Comparison of ENCODE assay signal across 20 cellular contexts in genomic region chr19:3837922-3838321, GRCh38. TPM values are rescaled to one million over a fixed set of nuclear protein-coding genes. Genes with fewer than 3 reads are reported as not detected.
DNase-seq lines count a peak whose midpoint lies in the region; ATAC-seq, FAIRE-seq and TF ChIP-seq lines count a peak whose summit lies in the region.
"Had no signal": no experiment of that assay in that cellular context is flagged by ENCODE, and none has a peak within 500 bp of the region (broad histone marks: within the 10 kb centered on the region; RNA-seq: fewer than 3 reads in every experiment).

No MANE protein-coding gene starts in this region.

- no peaks in the 10 kb centered on the region for H3K79me1 ChIP-seq in trophoblast cell (ENCODE audit: low read length)

- in situ Hi-C loops in HepG2 (cut with HindIII; ENCODE audit: extremely low pct_ligation_motif_present, low pct_unique_long_range_greater_than_20kb) (no loop called here), K562 (cut with MboI) (no loop called here)

- no peaks in the 10 kb centered on the region for H3K4me1 ChIP-seq in HepG2 (ENCODE audit: insufficient read depth, low read length)
- H3K4me1 ChIP-seq in right lobe of liver = no peaks in the 10 kb centered on the region
- H3K4me1 ChIP-seq in K562 (replicated peaks in 1 of 2; ENCODE audit: control insufficient read depth in 2 of 2, insufficient read depth in 2 of 2, low read length in 2 of 2) = peaks cover 4 to 22% of the 10 kb centered on the region in 2 experiments
- H3K4me1 ChIP-seq in trophoblast cell (ENCODE audit: control insufficient read depth in 1 of 2, insufficient read depth in 2 of 2, low read length in 2 of 2) = no peaks in the 10 kb centered on the region
- H3K4me1 ChIP-seq: A549, Caco-2 had no signal

- no peak overlapping the region for H2BK120ac ChIP-seq in trophoblast cell (ENCODE audit: insufficient read depth, low read length, poor library complexity)

- H2BK5ac ChIP-seq in trophoblast cell (ENCODE audit: low read depth, low read length, poor library complexity) = no peak overlapping the region

- H3K9me3 ChIP-seq in HepG2 (ENCODE audit: low read length) = 0 out of 2 replicates have a peak, but pooled peaks cover 7% of the 10 kb centered on the region
- no peaks in the 10 kb centered on the region for H3K9me3 ChIP-seq in right lobe of liver
- peaks cover 12% of the 10 kb centered on the region for H3K9me3 ChIP-seq in K562 (replicated peaks; ENCODE audit: control insufficient read depth, insufficient read depth, low read depth, low read length)
- peaks cover 7% of the 10 kb centered on the region for H3K9me3 ChIP-seq in trophoblast cell (ENCODE audit: insufficient read depth, low read depth, low read length)
- H3K9me3 ChIP-seq: A549, Caco-2 had no signal

- POLR2A ChIA-PET in HepG2 (lab: Yijun Ruan, JAX) = no interaction called here
- POLR2A ChIA-PET in K562 (lab: Yijun Ruan, JAX) = no interaction called here

- H3K4me2 ChIP-seq in HepG2 (ENCODE audit: low read depth, low read length) = no peak overlapping the region
- no peak overlapping the region for H3K4me2 ChIP-seq in K562 (ENCODE audit: insufficient read depth, low read length)
- no peak overlapping the region for H3K4me2 ChIP-seq in trophoblast cell (ENCODE audit: low read length)
- H3K4me2 ChIP-seq: A549 had no signal

- H3K36me3 ChIP-seq in HepG2 (replicated peaks in 1 of 2; ENCODE audit: control insufficient read depth in 1 of 2, insufficient read depth in 2 of 2, low read length in 2 of 2) (no peaks in the 10 kb centered on the region), right lobe of liver (no peaks in the 10 kb centered on the region), K562 (ENCODE audit: control insufficient read depth, insufficient read depth, low read length) (no peaks in the 10 kb centered on the region), trophoblast cell (ENCODE audit: control insufficient read depth in 1 of 2, insufficient read depth in 2 of 2, low read length in 2 of 2) (no peaks in the 10 kb centered on the region)

- H3K9me1 ChIP-seq in K562 (ENCODE audit: control insufficient read depth, insufficient read depth, low read length) = no peaks in the 10 kb centered on the region

- no peaks in the 10 kb centered on the region for H3K79me2 ChIP-seq in HepG2 (ENCODE audit: insufficient read depth, low read length)
- H3K79me2 ChIP-seq in K562 (ENCODE audit: control insufficient read depth, insufficient read depth, low read length) = no peaks in the 10 kb centered on the region
- no peaks in the 10 kb centered on the region for H3K79me2 ChIP-seq in trophoblast cell (ENCODE audit: control insufficient read depth, insufficient read depth, low read length, poor library complexity)

- H4K91ac ChIP-seq in trophoblast cell (ENCODE audit: low read depth, low read length) = no peak overlapping the region

- H3K23ac ChIP-seq in trophoblast cell (ENCODE audit: low read length) = no peak overlapping the region

- 77% methylated on average over 19 of the region's 19 CpGs for WGBS in HepG2 (ENCODE audit: low lambda C conversion rate)
- WGBS in right lobe of liver (ENCODE audit: insufficient coverage, low coverage, low lambda C conversion rate, missing lambda C conversion rate) = 97% methylated on average over 13 of the region's 19 CpGs
- 69% methylated on average over 19 of the region's 19 CpGs for WGBS in K562 (ENCODE audit: insufficient coverage, low coverage, missing lambda C conversion rate)
- no CpG with 5 or more reads among the region's 19 CpGs for WGBS in trophoblast cell (ENCODE audit: extremely low coverage, insufficient coverage, insufficient read length)

- no peak overlapping the region for H4K12ac ChIP-seq in trophoblast cell (ENCODE audit: low read depth, low read length)

- DNase-seq in HepG2 (ENCODE audit: low spot score) = no peak
- DNase-seq in right lobe of liver = no peak
- DNase-seq in K562 (ENCODE audit: extremely low read depth in 1 of 4, low spot score in 3 of 4) = no peak
- DNase-seq in trophoblast cell = no peak
- DNase-seq in NCI-H1048 (lab: John Stamatoyannopoulos, UW) = no peak
- DNase-seq in NCI-H1930 (lab: John Stamatoyannopoulos, UW) = no peak
- no peak for DNase-seq in NCI-H345 (lab: John Stamatoyannopoulos, UW)
- DNase-seq: AML-193; Caco-2; CD4-positive, alpha-beta T cell; GOT3; H9; KG1 had no signal

- H3K27ac ChIP-seq in HepG2 (ENCODE audit: extremely low read length, insufficient read depth, low read length) (no peak overlapping the region), right lobe of liver (no peak overlapping the region), K562 (ENCODE audit: extremely low read depth, low read depth, low read length) (no peak overlapping the region), trophoblast cell (ENCODE audit: low read depth, low read length) (no peak overlapping the region)
- H3K27ac ChIP-seq: 22Rv1, A549, C4-2B had no signal

- no peak overlapping the region for H3K9ac ChIP-seq in HepG2 (ENCODE audit: insufficient read depth, low read depth, low read length)
- H3K9ac ChIP-seq in K562 (ENCODE audit: insufficient read depth in 1 of 2, low read depth in 2 of 2, low read length in 2 of 2) = no peak overlapping the region
- H3K9ac ChIP-seq in trophoblast cell (ENCODE audit: low read length) = no peak overlapping the region

- no TSS peak for BruUV-seq in HepG2 (replicated peaks; lab: Mats Ljungman, UMichigan)
- BruUV-seq in K562 (replicated peaks; lab: Mats Ljungman, UMichigan) = no TSS peak

- H3K4me3 ChIP-seq in HepG2 (replicated peaks in 1 of 3; ENCODE audit: insufficient read depth in 1 of 3, low read depth in 2 of 3, low read length in 3 of 3) (no peak overlapping the region), right lobe of liver (no peak overlapping the region), K562 (no peak overlapping the region), trophoblast cell (ENCODE audit: low read depth, low read length) (peak overlapping the region; percentile 35)
- H3K4me3 ChIP-seq: A549 had no signal

- ATAC-seq in HepG2 (no peak), right lobe of liver (no peak), K562 (no peak)

- no peak overlapping the region for H2BK12ac ChIP-seq in trophoblast cell (ENCODE audit: low read length)

- H3K27me3 ChIP-seq in HepG2 (ENCODE audit: control insufficient read depth in 1 of 2, insufficient read depth in 2 of 2, low read length in 2 of 2) (peaks cover 1 to 5% of the 10 kb centered on the region in 2 experiments; a peak in 3 of 5 replicates), right lobe of liver (no peaks in the 10 kb centered on the region), K562 (ENCODE audit: control insufficient read depth in 2 of 2, insufficient read depth in 2 of 2, low read length in 2 of 2) (peaks cover 0 to 22% of the 10 kb centered on the region in 2 experiments; a peak in 3 of 5 replicates), trophoblast cell (ENCODE audit: insufficient read depth, low read length) (no peaks in the 10 kb centered on the region)

- no peak overlapping the region for H2AK5ac ChIP-seq in trophoblast cell (ENCODE audit: low read length)

- intact Hi-C loops in HepG2 (cut with micrococcal nuclease; ENCODE audit: unreplicated experiment) = no loop called here
- intact Hi-C loops in right lobe of liver (cut with DNase I) = no loop called here
- intact Hi-C loops in K562 (cut with micrococcal nuclease) = no loop called here

- CTCF ChIA-PET in HepG2 (lab: Yijun Ruan, JAX; ENCODE audit: low intra/inter-chr PET ratio, low total read pairs) (no interaction called here), K562 (lab: Yijun Ruan, JAX; ENCODE audit: low intra/inter-chr PET ratio) (no interaction called here)

- no peak overlapping the region for H3K4ac ChIP-seq in trophoblast cell (ENCODE audit: low read depth, low read length)

- H2AFZ ChIP-seq in HepG2 (ENCODE audit: low read length) (no peak overlapping the region), K562 (ENCODE audit: low read depth, low read length) (no peak overlapping the region), trophoblast cell (ENCODE audit: insufficient read depth, low read length, poor library complexity) (no peak overlapping the region)

- FAIRE-seq in HepG2 (lab: Jason Lieb, UNC) = peak; percentile 4
- no peak for FAIRE-seq in K562 (lab: Jason Lieb, UNC)
- FAIRE-seq: A549, G401.6 had no signal

- TF ChIP-seq POLR2A in HepG2 (IDR thresholded peaks at IDR 0.05; ENCODE audit: insufficient read depth in 1 of 2, low read depth in 2 of 2, low read length in 2 of 2) = no peak
- TF ChIP-seq POLR2A in right lobe of liver (IDR thresholded peaks at IDR 0.05) = no peak
- no peak for TF ChIP-seq POLR2A in K562 (conservative IDR thresholded peaks at IDR 0.05)

- H4K8ac ChIP-seq in trophoblast cell (ENCODE audit: low read depth, low read length) = no peak overlapping the region

- no peak overlapping the region for H3K14ac ChIP-seq in trophoblast cell (ENCODE audit: low read length)

- TF ChIP-seq RAD21 in HepG2 (CRISPR knock-in tag; IDR thresholded peaks at IDR 0.05) (no peak), K562 (CRISPR knock-in tag; conservative IDR thresholded peaks at IDR 0.05 in 1 of 2, IDR thresholded peaks at IDR 0.05 in 1 of 2) (no peak)

- no peak overlapping the region for H3K18ac ChIP-seq in trophoblast cell (ENCODE audit: low read length)

- H4K20me1 ChIP-seq in HepG2 (ENCODE audit: insufficient read depth, low read length) (no peaks in the 10 kb centered on the region), K562 (replicated peaks; ENCODE audit: control insufficient read depth, insufficient read depth, low read length) (no peaks in the 10 kb centered on the region)

- TF ChIP-seq EP300 in HepG2 (IDR thresholded peaks at IDR 0.05; ENCODE audit: low read depth in 2 of 2, low read length in 2 of 2) (no peak), HepG2 (CRISPR knock-in tag; IDR thresholded peaks at IDR 0.05; ENCODE audit: borderline replicate concordance) (no peak), K562 (IDR thresholded peaks at IDR 0.05; ENCODE audit: low read length) (no peak)

- TF ChIP-seq CTCF in HepG2 (CRISPR knock-in tag; IDR thresholded peaks at IDR 0.05) (no peak), right lobe of liver (IDR thresholded peaks at IDR 0.05) (no peak), K562 (IDR thresholded peaks at IDR 0.05 in 2 of 3, conservative IDR thresholded peaks at IDR 0.05 in 1 of 3; ENCODE audit: insufficient read depth in 2 of 3, low read depth in 1 of 3, low read length in 3 of 3) (no peak)

RNA-seq across cellular contexts. Expression of gene ZFR2, which starts 30.9 kb away (rescaled TPM):
- total RNA-seq in HepG2 (2016; rRNA removed; fragmentation: Illumina TruSeq; extraction: Trizol) = 0.69 and 1.00 TPM in 2 replicates
- 0.35 and 1.1 TPM in 2 replicates for total RNA-seq in HepG2 (2016; cell fraction: cytosol; rRNA removed; fragmentation: Illumina TruSeq; extraction: Trizol; ENCODE audit: low read depth)
- 0.63 and 0.67 TPM in 2 replicates for total RNA-seq in HepG2 (2016; cell fraction: insoluble cytoplasmic fraction; rRNA removed; fragmentation: Illumina TruSeq; extraction: Trizol)
- total RNA-seq in HepG2 (2016; cell fraction: membrane; rRNA removed; fragmentation: Illumina TruSeq; extraction: Trizol) = 1.1 and 1.7 TPM in 2 replicates
- total RNA-seq in HepG2 (2016; cell fraction: nucleus; rRNA removed; fragmentation: Illumina TruSeq; extraction: Trizol) = 0.47 TPM in 1 of 2 replicates, not detected in the other
- polyA plus RNA-seq in HepG2 (2011; rRNA removed) = 0.37 and 0.50 TPM in 2 replicates
- polyA plus RNA-seq in HepG2 (2011; cell fraction: cytosol; rRNA removed) = 0.53 and 0.60 TPM in 2 replicates
- polyA plus RNA-seq in HepG2 (2011; cell fraction: nucleus; rRNA removed) = 1.1 and 1.2 TPM in 2 replicates
- 0.93 and 1.1 TPM in 2 replicates for polyA plus RNA-seq in HepG2 (2012)
- 0.61 and 1.3 TPM in 2 replicates for polyA plus RNA-seq in HepG2 (2016; cell fraction: cytosol; fragmentation: Illumina TruSeq; extraction: Trizol; ENCODE audit: low read depth)
- polyA plus RNA-seq in HepG2 (2016; cell fraction: insoluble cytoplasmic fraction; fragmentation: Illumina TruSeq; extraction: Trizol; ENCODE audit: low read depth) = 0.59 and 1.4 TPM in 2 replicates
- polyA plus RNA-seq in HepG2 (2016; cell fraction: membrane; fragmentation: Illumina TruSeq; extraction: Trizol; ENCODE audit: low read depth) = 0.82 and 1.1 TPM in 2 replicates
- 0.60 and 2.2 TPM in 2 replicates for polyA plus RNA-seq in HepG2 (2016; cell fraction: nucleus; fragmentation: Illumina TruSeq; extraction: Trizol; ENCODE audit: insufficient read depth, low read depth)
- 1.2 TPM in 1 of 2 replicates, not detected in the other for polyA minus RNA-seq in HepG2 (2011; rRNA and poly(A)+ RNA removed; ENCODE audit: low replicate concordance)
- polyA minus RNA-seq in HepG2 (2011; cell fraction: cytosol; rRNA and poly(A)+ RNA removed) = not detected in 2 replicates
- polyA minus RNA-seq in HepG2 (2011; cell fraction: nucleus; rRNA and poly(A)+ RNA removed) = not detected in 2 replicates
- total RNA-seq in right lobe of liver = not detected
- 0.09 and 0.14 TPM in 2 replicates for total RNA-seq in K562 (2011; cell fraction: chromatin; rRNA removed; ENCODE audit: low replicate concordance)
- total RNA-seq in K562 (2011; cell fraction: nucleolus; rRNA removed) = 0.26 TPM in 1 of 2 replicates, not detected in the other
- 0.38 TPM in 1 of 2 replicates, not detected in the other for total RNA-seq in K562 (2011; cell fraction: nucleoplasm; rRNA removed)
- 0.33 and 0.59 TPM in 2 replicates for total RNA-seq in K562 (2014; rRNA removed)
- total RNA-seq in K562 (2014; rRNA removed; fragmentation: Illumina TruSeq; extraction: Trizol) = not detected in 2 replicates
- not detected in 2 replicates for total RNA-seq in K562 (2015; rRNA removed; fragmentation: Illumina TruSeq; extraction: Trizol)
- not detected in 2 replicates for total RNA-seq in K562 (2021)
- polyA plus RNA-seq in K562 (2011; rRNA removed) = 0.03 and 0.04 TPM in 2 replicates
- polyA plus RNA-seq in K562 (2011; cell fraction: cytosol; rRNA removed) = 0.19 and 0.22 TPM in 2 replicates
- polyA plus RNA-seq in K562 (2011; cell fraction: nucleus; rRNA removed) = 0.08 and 0.21 TPM in 2 replicates
- polyA plus RNA-seq in K562 (2012) = 0.04 and 0.17 TPM in 2 replicates
- polyA plus RNA-seq in K562 (2014; fragmentation: Illumina TruSeq; extraction: Trizol) = not detected in 2 replicates
- polyA plus RNA-seq in K562 (2014; fragmentation: Nextera tagmentation; extraction: Ambion mirVana) = under 1 TPM in 1 of 2 experiments, not detected in 1; 0.07 TPM
- not detected in 2 replicates for polyA plus RNA-seq in K562 (2014; rRNA removed)
- polyA minus RNA-seq in K562 (2011; rRNA and poly(A)+ RNA removed) = not detected in 2 replicates
- polyA minus RNA-seq in K562 (2011; cell fraction: cytosol; rRNA and poly(A)+ RNA removed) = not detected in 2 replicates
- polyA minus RNA-seq in K562 (2011; cell fraction: nucleus; rRNA and poly(A)+ RNA removed) = 0.13 TPM in 1 of 2 replicates, not detected in the other
- 0.45 and 0.61 TPM in 2 replicates for polyA plus RNA-seq in trophoblast cell (2013)
- total RNA-seq: Caco-2, HT-29 had no signal

RNA-seq across cellular contexts. Expression of gene ATCAY, which starts 42.6 kb away (rescaled TPM):
- total RNA-seq in HepG2 (2016; rRNA removed; fragmentation: Illumina TruSeq; extraction: Trizol) = not detected in 2 replicates
- not detected in 2 replicates for total RNA-seq in HepG2 (2016; cell fraction: cytosol; rRNA removed; fragmentation: Illumina TruSeq; extraction: Trizol; ENCODE audit: low read depth)
- total RNA-seq in HepG2 (2016; cell fraction: insoluble cytoplasmic fraction; rRNA removed; fragmentation: Illumina TruSeq; extraction: Trizol) = not detected in 2 replicates
- not detected in 2 replicates for total RNA-seq in HepG2 (2016; cell fraction: membrane; rRNA removed; fragmentation: Illumina TruSeq; extraction: Trizol)
- total RNA-seq in HepG2 (2016; cell fraction: nucleus; rRNA removed; fragmentation: Illumina TruSeq; extraction: Trizol) = not detected in 2 replicates
- polyA plus RNA-seq in HepG2 (2011; rRNA removed) = not detected in 2 replicates
- not detected in 2 replicates for polyA plus RNA-seq in HepG2 (2011; cell fraction: cytosol; rRNA removed)
- polyA plus RNA-seq in HepG2 (2011; cell fraction: nucleus; rRNA removed) = not detected in 2 replicates
- polyA plus RNA-seq in HepG2 (2012) = not detected in 2 replicates
- polyA plus RNA-seq in HepG2 (2016; cell fraction: cytosol; fragmentation: Illumina TruSeq; extraction: Trizol; ENCODE audit: low read depth) = not detected in 2 replicates
- not detected in 2 replicates for polyA plus RNA-seq in HepG2 (2016; cell fraction: insoluble cytoplasmic fraction; fragmentation: Illumina TruSeq; extraction: Trizol; ENCODE audit: low read depth)
- polyA plus RNA-seq in HepG2 (2016; cell fraction: membrane; fragmentation: Illumina TruSeq; extraction: Trizol; ENCODE audit: low read depth) = not detected in 2 replicates
- polyA plus RNA-seq in HepG2 (2016; cell fraction: nucleus; fragmentation: Illumina TruSeq; extraction: Trizol; ENCODE audit: insufficient read depth, low read depth) = not detected in 2 replicates
- polyA minus RNA-seq in HepG2 (2011; rRNA and poly(A)+ RNA removed; ENCODE audit: low replicate concordance) = not detected in 2 replicates
- not detected in 2 replicates for polyA minus RNA-seq in HepG2 (2011; cell fraction: cytosol; rRNA and poly(A)+ RNA removed)
- not detected in 2 replicates for polyA minus RNA-seq in HepG2 (2011; cell fraction: nucleus; rRNA and poly(A)+ RNA removed)
- total RNA-seq in right lobe of liver = not detected
- total RNA-seq in K562 (2011; cell fraction: chromatin; rRNA removed; ENCODE audit: low replicate concordance) = not detected in 2 replicates
- total RNA-seq in K562 (2011; cell fraction: nucleolus; rRNA removed) = not detected in 2 replicates
- total RNA-seq in K562 (2011; cell fraction: nucleoplasm; rRNA removed) = 0.08 TPM in 1 of 2 replicates, not detected in the other
- total RNA-seq in K562 (2014; rRNA removed) = not detected in 2 replicates
- total RNA-seq in K562 (2014; rRNA removed; fragmentation: Illumina TruSeq; extraction: Trizol) = not detected in 2 replicates
- not detected in 2 replicates for total RNA-seq in K562 (2015; rRNA removed; fragmentation: Illumina TruSeq; extraction: Trizol)
- 0.07 TPM in 1 of 2 replicates, not detected in the other for total RNA-seq in K562 (2021)
- polyA plus RNA-seq in K562 (2011; rRNA removed) = not detected in 2 replicates
- polyA plus RNA-seq in K562 (2011; cell fraction: cytosol; rRNA removed) = 0.04 TPM in 1 of 2 replicates, not detected in the other
- polyA plus RNA-seq in K562 (2011; cell fraction: nucleus; rRNA removed) = not detected in 2 replicates
- not detected in 2 replicates for polyA plus RNA-seq in K562 (2012)
- polyA plus RNA-seq in K562 (2014; fragmentation: Illumina TruSeq; extraction: Trizol) = not detected in 2 replicates
- not detected for polyA plus RNA-seq in K562 (2014; fragmentation: Nextera tagmentation; extraction: Ambion mirVana)
- polyA plus RNA-seq in K562 (2014; rRNA removed) = not detected in 2 replicates
- polyA minus RNA-seq in K562 (2011; rRNA and poly(A)+ RNA removed) = not detected in 2 replicates
- not detected in 2 replicates for polyA minus RNA-seq in K562 (2011; cell fraction: cytosol; rRNA and poly(A)+ RNA removed)
- polyA minus RNA-seq in K562 (2011; cell fraction: nucleus; rRNA and poly(A)+ RNA removed) = not detected in 2 replicates
- polyA plus RNA-seq in trophoblast cell (2013) = 0.01 TPM in 1 of 2 replicates, not detected in the other
- total RNA-seq: Caco-2; CD4-positive, alpha-beta T cell; HT-29 had no signal
- polyA plus RNA-seq: BJ, IgD-negative memory B cell had no signal

RNA-seq across cellular contexts. Expression of gene MATK, which starts 51.7 kb away (rescaled TPM):
- total RNA-seq in HepG2 (2016; rRNA removed; fragmentation: Illumina TruSeq; extraction: Trizol) (not detected in 2 replicates), right lobe of liver (1 to 10 TPM in 3 of 6 experiments, under 1 TPM in 3; 0.49 to 2.5 (median 0.90) TPM), K562 (2014; rRNA removed) (41.2 and 57.1 TPM in 2 replicates), K562 (2014; rRNA removed; fragmentation: Illumina TruSeq; extraction: Trizol) (6.1 and 8.4 TPM in 2 replicates), K562 (2015; rRNA removed; fragmentation: Illumina TruSeq; extraction: Trizol) (21.4 and 23.2 TPM in 2 replicates), K562 (2021) (41.5 and 45.3 TPM in 2 replicates)
- not detected in 2 replicates for total RNA-seq in HepG2 (2016; cell fraction: cytosol; rRNA removed; fragmentation: Illumina TruSeq; extraction: Trizol; ENCODE audit: low read depth)
- total RNA-seq in HepG2 (2016; cell fraction: insoluble cytoplasmic fraction; rRNA removed; fragmentation: Illumina TruSeq; extraction: Trizol) = not detected in 2 replicates
- not detected in 2 replicates for total RNA-seq in HepG2 (2016; cell fraction: membrane; rRNA removed; fragmentation: Illumina TruSeq; extraction: Trizol)
- not detected in 2 replicates for total RNA-seq in HepG2 (2016; cell fraction: nucleus; rRNA removed; fragmentation: Illumina TruSeq; extraction: Trizol)
- polyA plus RNA-seq in HepG2 (2011; rRNA removed) (0.09 TPM in 2 replicates), K562 (2011; rRNA removed) (31.1 and 32.8 TPM in 2 replicates), K562 (2014; fragmentation: Illumina TruSeq; extraction: Trizol) (10.8 and 15.7 TPM in 2 replicates), K562 (2014; fragmentation: Nextera tagmentation; extraction: Ambion mirVana) (under 1 TPM; 0.08 to 0.71 TPM), K562 (2014; rRNA removed) (37.5 and 37.9 TPM in 2 replicates)
- polyA plus RNA-seq in HepG2 (2011; cell fraction: cytosol; rRNA removed) = 0.11 and 0.14 TPM in 2 replicates
- 0.32 TPM in 1 of 2 replicates, not detected in the other for polyA plus RNA-seq in HepG2 (2011; cell fraction: nucleus; rRNA removed)
- not detected in 2 replicates for polyA plus RNA-seq in HepG2 (2012)
- polyA plus RNA-seq in HepG2 (2016; cell fraction: cytosol; fragmentation: Illumina TruSeq; extraction: Trizol; ENCODE audit: low read depth) = 0.07 TPM in 1 of 2 replicates, not detected in the other
- polyA plus RNA-seq in HepG2 (2016; cell fraction: insoluble cytoplasmic fraction; fragmentation: Illumina TruSeq; extraction: Trizol; ENCODE audit: low read depth) = not detected in 2 replicates
- polyA plus RNA-seq in HepG2 (2016; cell fraction: membrane; fragmentation: Illumina TruSeq; extraction: Trizol; ENCODE audit: low read depth) = not detected in 2 replicates
- polyA plus RNA-seq in HepG2 (2016; cell fraction: nucleus; fragmentation: Illumina TruSeq; extraction: Trizol; ENCODE audit: insufficient read depth, low read depth) = not detected in 2 replicates
- polyA minus RNA-seq in HepG2 (2011; rRNA and poly(A)+ RNA removed; ENCODE audit: low replicate concordance) = 0.42 and 31.9 TPM in 2 replicates
- polyA minus RNA-seq in HepG2 (2011; cell fraction: cytosol; rRNA and poly(A)+ RNA removed) = 0.70 TPM in 1 of 2 replicates, not detected in the other
- polyA minus RNA-seq in HepG2 (2011; cell fraction: nucleus; rRNA and poly(A)+ RNA removed) = not detected in 2 replicates
- 11.1 and 55.0 TPM in 2 replicates for total RNA-seq in K562 (2011; cell fraction: chromatin; rRNA removed; ENCODE audit: low replicate concordance)
- 38.4 and 53.0 TPM in 2 replicates for total RNA-seq in K562 (2011; cell fraction: nucleolus; rRNA removed)
- total RNA-seq in K562 (2011; cell fraction: nucleoplasm; rRNA removed) = 22.6 and 29.8 TPM in 2 replicates
- polyA plus RNA-seq in K562 (2011; cell fraction: cytosol; rRNA removed) = 41.1 and 137 TPM in 2 replicates
- polyA plus RNA-seq in K562 (2011; cell fraction: nucleus; rRNA removed) = 69.7 and 163 TPM in 2 replicates
- 26.0 and 36.8 TPM in 2 replicates for polyA plus RNA-seq in K562 (2012)
- 13.5 and 29.7 TPM in 2 replicates for polyA minus RNA-seq in K562 (2011; rRNA and poly(A)+ RNA removed)
- polyA minus RNA-seq in K562 (2011; cell fraction: cytosol; rRNA and poly(A)+ RNA removed) = 38.7 and 58.7 TPM in 2 replicates
- polyA minus RNA-seq in K562 (2011; cell fraction: nucleus; rRNA and poly(A)+ RNA removed) = 26.9 and 35.3 TPM in 2 replicates
- polyA plus RNA-seq in trophoblast cell (2013) = 0.40 and 0.56 TPM in 2 replicates
- polyA plus RNA-seq: BJ had no signal
